Comparison of ENCODE assay signal across 1 cellular context in genomic region chr1:1573843-1574720, GRCh38.
TF ChIP-seq lines count a peak whose summit lies in the region.

No MANE protein-coding gene starts in this region.

TF ChIP-seq in WTC11, 78 proteins besides CTCF, POLR2A, EP300 and RAD21 (continued from another document and continues in another):
- TF ChIP-seq, protein P1, sequence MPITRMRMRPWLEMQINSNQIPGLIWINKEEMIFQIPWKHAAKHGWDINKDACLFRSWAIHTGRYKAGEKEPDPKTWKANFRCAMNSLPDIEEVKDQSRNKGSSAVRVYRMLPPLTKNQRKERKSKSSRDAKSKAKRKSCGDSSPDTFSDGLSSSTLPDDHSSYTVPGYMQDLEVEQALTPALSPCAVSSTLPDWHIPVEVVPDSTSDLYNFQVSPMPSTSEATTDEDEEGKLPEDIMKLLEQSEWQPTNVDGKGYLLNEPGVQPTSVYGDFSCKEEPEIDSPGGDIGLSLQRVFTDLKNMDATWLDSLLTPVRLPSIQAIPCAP (CRISPR knock-in tag; IDR thresholded peaks at IDR 0.05): no peak
- TF ChIP-seq JAZF1 (CRISPR knock-in tag; IDR thresholded peaks at IDR 0.05): no peak
- TF ChIP-seq, protein P2, sequence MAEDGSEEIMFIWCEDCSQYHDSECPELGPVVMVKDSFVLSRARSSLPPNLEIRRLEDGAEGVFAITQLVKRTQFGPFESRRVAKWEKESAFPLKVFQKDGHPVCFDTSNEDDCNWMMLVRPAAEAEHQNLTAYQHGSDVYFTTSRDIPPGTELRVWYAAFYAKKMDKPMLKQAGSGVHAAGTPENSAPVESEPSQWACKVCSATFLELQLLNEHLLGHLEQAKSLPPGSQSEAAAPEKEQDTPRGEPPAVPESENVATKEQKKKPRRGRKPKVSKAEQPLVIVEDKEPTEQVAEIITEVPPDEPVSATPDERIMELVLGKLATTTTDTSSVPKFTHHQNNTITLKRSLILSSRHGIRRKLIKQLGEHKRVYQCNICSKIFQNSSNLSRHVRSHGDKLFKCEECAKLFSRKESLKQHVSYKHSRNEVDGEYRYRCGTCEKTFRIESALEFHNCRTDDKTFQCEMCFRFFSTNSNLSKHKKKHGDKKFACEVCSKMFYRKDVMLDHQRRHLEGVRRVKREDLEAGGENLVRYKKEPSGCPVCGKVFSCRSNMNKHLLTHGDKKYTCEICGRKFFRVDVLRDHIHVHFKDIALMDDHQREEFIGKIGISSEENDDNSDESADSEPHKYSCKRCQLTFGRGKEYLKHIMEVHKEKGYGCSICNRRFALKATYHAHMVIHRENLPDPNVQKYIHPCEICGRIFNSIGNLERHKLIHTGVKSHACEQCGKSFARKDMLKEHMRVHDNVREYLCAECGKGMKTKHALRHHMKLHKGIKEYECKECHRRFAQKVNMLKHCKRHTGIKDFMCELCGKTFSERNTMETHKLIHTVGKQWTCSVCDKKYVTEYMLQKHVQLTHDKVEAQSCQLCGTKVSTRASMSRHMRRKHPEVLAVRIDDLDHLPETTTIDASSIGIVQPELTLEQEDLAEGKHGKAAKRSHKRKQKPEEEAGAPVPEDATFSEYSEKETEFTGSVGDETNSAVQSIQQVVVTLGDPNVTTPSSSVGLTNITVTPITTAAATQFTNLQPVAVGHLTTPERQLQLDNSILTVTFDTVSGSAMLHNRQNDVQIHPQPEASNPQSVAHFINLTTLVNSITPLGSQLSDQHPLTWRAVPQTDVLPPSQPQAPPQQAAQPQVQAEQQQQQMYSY (CRISPR knock-in tag; IDR thresholded peaks at IDR 0.05): no peak
- no peak for TF ChIP-seq STAT6 (CRISPR knock-in tag; conservative IDR thresholded peaks at IDR 0.05; ENCODE audit: low read depth)
- 0 out of 2 replicates have a peak, but pooled peaks have one; percentile 51 for TF ChIP-seq RELA (CRISPR knock-in tag; IDR thresholded peaks at IDR 0.05; ENCODE audit: borderline replicate concordance)
- no peak for TF ChIP-seq ZNF121 (CRISPR knock-in tag; IDR thresholded peaks at IDR 0.05)
- TF ChIP-seq TEAD4 (CRISPR knock-in tag; IDR thresholded peaks at IDR 0.05): peak; percentile 16; the same call in 1 of the 2 replicates
- TF ChIP-seq NFATC4 (CRISPR knock-in tag; IDR thresholded peaks at IDR 0.05): no peak
- TF ChIP-seq ATF1 (CRISPR knock-in tag; IDR thresholded peaks at IDR 0.05): peak; percentile 79; the same call in 1 of the 2 replicates
- peak; percentile 66; the same call in 1 of the 2 replicates for TF ChIP-seq JUN (CRISPR knock-in tag; IDR thresholded peaks at IDR 0.05)
- TF ChIP-seq, protein P3, sequence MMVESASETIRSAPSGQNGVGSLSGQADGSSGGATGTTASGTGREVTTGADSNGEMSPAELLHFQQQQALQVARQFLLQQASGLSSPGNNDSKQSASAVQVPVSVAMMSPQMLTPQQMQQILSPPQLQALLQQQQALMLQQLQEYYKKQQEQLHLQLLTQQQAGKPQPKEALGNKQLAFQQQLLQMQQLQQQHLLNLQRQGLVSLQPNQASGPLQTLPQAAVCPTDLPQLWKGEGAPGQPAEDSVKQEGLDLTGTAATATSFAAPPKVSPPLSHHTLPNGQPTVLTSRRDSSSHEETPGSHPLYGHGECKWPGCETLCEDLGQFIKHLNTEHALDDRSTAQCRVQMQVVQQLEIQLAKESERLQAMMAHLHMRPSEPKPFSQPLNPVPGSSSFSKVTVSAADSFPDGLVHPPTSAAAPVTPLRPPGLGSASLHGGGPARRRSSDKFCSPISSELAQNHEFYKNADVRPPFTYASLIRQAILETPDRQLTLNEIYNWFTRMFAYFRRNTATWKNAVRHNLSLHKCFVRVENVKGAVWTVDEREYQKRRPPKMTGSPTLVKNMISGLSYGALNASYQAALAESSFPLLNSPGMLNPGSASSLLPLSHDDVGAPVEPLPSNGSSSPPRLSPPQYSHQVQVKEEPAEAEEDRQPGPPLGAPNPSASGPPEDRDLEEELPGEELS (CRISPR knock-in tag; IDR thresholded peaks at IDR 0.05): peak; percentile 42; the same call in 1 of the 2 replicates
- TF ChIP-seq ESRRA (CRISPR knock-in tag; IDR thresholded peaks at IDR 0.05; ENCODE audit: borderline replicate concordance): no peak
- TF ChIP-seq FOXJ3 (CRISPR knock-in tag; IDR thresholded peaks at IDR 0.05; ENCODE audit: borderline replicate concordance): no peak
- TF ChIP-seq, protein P4, sequence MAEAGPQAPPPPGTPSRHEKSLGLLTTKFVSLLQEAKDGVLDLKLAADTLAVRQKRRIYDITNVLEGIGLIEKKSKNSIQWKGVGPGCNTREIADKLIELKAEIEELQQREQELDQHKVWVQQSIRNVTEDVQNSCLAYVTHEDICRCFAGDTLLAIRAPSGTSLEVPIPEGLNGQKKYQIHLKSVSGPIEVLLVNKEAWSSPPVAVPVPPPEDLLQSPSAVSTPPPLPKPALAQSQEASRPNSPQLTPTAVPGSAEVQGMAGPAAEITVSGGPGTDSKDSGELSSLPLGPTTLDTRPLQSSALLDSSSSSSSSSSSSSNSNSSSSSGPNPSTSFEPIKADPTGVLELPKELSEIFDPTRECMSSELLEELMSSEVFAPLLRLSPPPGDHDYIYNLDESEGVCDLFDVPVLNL (CRISPR knock-in tag; IDR thresholded peaks at IDR 0.05; ENCODE audit: borderline replicate concordance, low read depth): 0 out of 2 replicates have a peak, but pooled peaks have one; percentile 11
- peak; percentile 14; the same call in 1 of the 2 replicates for TF ChIP-seq TEAD1 (CRISPR knock-in tag; IDR thresholded peaks at IDR 0.05)
- TF ChIP-seq EMX1 (CRISPR knock-in tag; IDR thresholded peaks at IDR 0.05): no peak
- peak; percentile 58; the same call in 1 of the 2 replicates for TF ChIP-seq ZBTB21 (CRISPR knock-in tag; IDR thresholded peaks at IDR 0.05; ENCODE audit: borderline replicate concordance)
- TF ChIP-seq NR1H2 (CRISPR knock-in tag; IDR thresholded peaks at IDR 0.05): no peak
- no peak for TF ChIP-seq SOX15 (CRISPR knock-in tag; IDR thresholded peaks at IDR 0.05)
- no peak for TF ChIP-seq CBFB (CRISPR knock-in tag; IDR thresholded peaks at IDR 0.05; ENCODE audit: low read depth)
- no peak for TF ChIP-seq PREB (CRISPR knock-in tag; IDR thresholded peaks at IDR 0.05; ENCODE audit: borderline replicate concordance)
- TF ChIP-seq ZNF219 (CRISPR knock-in tag; IDR thresholded peaks at IDR 0.05; ENCODE audit: borderline replicate concordance): peak; percentile 70; the same call in 1 of the 2 replicates
- TF ChIP-seq ELF4 (CRISPR knock-in tag; IDR thresholded peaks at IDR 0.05; ENCODE audit: low read depth): peak; percentile 63; the same call in 1 of the 2 replicates
- no peak; the same call in 1 of the 2 replicates for TF ChIP-seq ZNF317 (CRISPR knock-in tag; IDR thresholded peaks at IDR 0.05; ENCODE audit: borderline replicate concordance, low read depth)
- TF ChIP-seq HMGA2 (CRISPR knock-in tag; IDR thresholded peaks at IDR 0.05): no peak
- TF ChIP-seq SMAD4 (CRISPR knock-in tag; IDR thresholded peaks at IDR 0.05): 0 out of 2 replicates have a peak, but pooled peaks have one; percentile 34
- TF ChIP-seq, protein P5, sequence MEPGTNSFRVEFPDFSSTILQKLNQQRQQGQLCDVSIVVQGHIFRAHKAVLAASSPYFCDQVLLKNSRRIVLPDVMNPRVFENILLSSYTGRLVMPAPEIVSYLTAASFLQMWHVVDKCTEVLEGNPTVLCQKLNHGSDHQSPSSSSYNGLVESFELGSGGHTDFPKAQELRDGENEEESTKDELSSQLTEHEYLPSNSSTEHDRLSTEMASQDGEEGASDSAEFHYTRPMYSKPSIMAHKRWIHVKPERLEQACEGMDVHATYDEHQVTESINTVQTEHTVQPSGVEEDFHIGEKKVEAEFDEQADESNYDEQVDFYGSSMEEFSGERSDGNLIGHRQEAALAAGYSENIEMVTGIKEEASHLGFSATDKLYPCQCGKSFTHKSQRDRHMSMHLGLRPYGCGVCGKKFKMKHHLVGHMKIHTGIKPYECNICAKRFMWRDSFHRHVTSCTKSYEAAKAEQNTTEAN (CRISPR knock-in tag; IDR thresholded peaks at IDR 0.05): no peak
- no peak for TF ChIP-seq RORB (CRISPR knock-in tag; IDR thresholded peaks at IDR 0.05)
- TF ChIP-seq, protein P6, sequence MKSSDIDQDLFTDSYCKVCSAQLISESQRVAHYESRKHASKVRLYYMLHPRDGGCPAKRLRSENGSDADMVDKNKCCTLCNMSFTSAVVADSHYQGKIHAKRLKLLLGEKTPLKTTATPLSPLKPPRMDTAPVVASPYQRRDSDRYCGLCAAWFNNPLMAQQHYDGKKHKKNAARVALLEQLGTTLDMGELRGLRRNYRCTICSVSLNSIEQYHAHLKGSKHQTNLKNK (CRISPR knock-in tag; IDR thresholded peaks at IDR 0.05): no peak
- TF ChIP-seq ARID4B (CRISPR knock-in tag; IDR thresholded peaks at IDR 0.05; ENCODE audit: borderline replicate concordance): peak; percentile 35; the same call in 1 of the 2 replicates
- 0 out of 2 replicates have a peak, but pooled peaks have one; percentile 66 for TF ChIP-seq TP53 (CRISPR knock-in tag; IDR thresholded peaks at IDR 0.05)
- TF ChIP-seq, protein P7, sequence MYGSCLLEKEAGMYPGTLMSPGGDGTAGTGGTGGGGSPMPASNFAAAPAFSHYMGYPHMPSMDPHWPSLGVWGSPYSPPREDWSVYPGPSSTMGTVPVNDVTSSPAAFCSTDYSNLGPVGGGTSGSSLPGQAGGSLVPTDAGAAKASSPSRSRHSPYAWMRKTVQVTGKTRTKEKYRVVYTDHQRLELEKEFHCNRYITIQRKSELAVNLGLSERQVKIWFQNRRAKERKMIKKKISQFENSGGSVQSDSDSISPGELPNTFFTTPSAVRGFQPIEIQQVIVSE (CRISPR knock-in tag; IDR thresholded peaks at IDR 0.05; ENCODE audit: borderline replicate concordance): no peak
- no peak for TF ChIP-seq CREB1 (CRISPR knock-in tag; IDR thresholded peaks at IDR 0.05)
- TF ChIP-seq, protein P8, sequence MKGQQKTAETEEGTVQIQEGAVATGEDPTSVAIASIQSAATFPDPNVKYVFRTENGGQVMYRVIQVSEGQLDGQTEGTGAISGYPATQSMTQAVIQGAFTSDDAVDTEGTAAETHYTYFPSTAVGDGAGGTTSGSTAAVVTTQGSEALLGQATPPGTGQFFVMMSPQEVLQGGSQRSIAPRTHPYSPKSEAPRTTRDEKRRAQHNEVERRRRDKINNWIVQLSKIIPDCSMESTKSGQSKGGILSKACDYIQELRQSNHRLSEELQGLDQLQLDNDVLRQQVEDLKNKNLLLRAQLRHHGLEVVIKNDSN (CRISPR knock-in tag; IDR thresholded peaks at IDR 0.05): peak; percentile 13; the same call in 1 of the 2 replicates
- no peak; the same call in 1 of the 2 replicates for TF ChIP-seq ZNF416 (CRISPR knock-in tag; IDR thresholded peaks at IDR 0.05)
- TF ChIP-seq, protein P9, sequence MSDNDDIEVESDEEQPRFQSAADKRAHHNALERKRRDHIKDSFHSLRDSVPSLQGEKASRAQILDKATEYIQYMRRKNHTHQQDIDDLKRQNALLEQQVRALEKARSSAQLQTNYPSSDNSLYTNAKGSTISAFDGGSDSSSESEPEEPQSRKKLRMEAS (CRISPR knock-in tag; IDR thresholded peaks at IDR 0.05): peak; percentile 72
- TF ChIP-seq ZNF232 (CRISPR knock-in tag; IDR thresholded peaks at IDR 0.05): peak; percentile 68; the same call in 1 of the 2 replicates
- TF ChIP-seq FOXK1 (CRISPR knock-in tag; IDR thresholded peaks at IDR 0.05): no peak
